In genomic region chr4:98467627-98468072, GRCh38 we compare ENCODE assay signal across 8 cellular contexts.
DNase-seq lines count a peak whose midpoint lies in the region; TF ChIP-seq lines count a peak whose summit lies in the region.

No MANE protein-coding gene starts in this region.

- CTCF ChIA-PET in GM10248 (lab: Yijun Ruan, JAX) = interaction anchor here (0.6 to 3.4 kb wide), 37 partner anchors 9 to 937 kb away, joined by 3 to 37 read pairs (median 4); partner anchors contain the start of gene METAP1

- H3K9me3 ChIP-seq in right atrium auricular region = no peaks in the 10 kb centered on the region

- no peaks in the 10 kb centered on the region for H3K27me3 ChIP-seq in right atrium auricular region

- POLR2A ChIA-PET in GM10248 (lab: Yijun Ruan, JAX) = no interaction called here

- TF ChIP-seq CTCF in GM10248 (IDR thresholded peaks at IDR 0.05; ENCODE audit: control extremely low read depth, extremely low read depth, low read depth, missing control alignments) (peak; percentile 81), HFF-Myc (IDR thresholded peaks at IDR 0.05; ENCODE audit: low read depth, low read length, missing control alignments) (peak; percentile 76), right atrium auricular region (IDR thresholded peaks at IDR 0.05) (peak; percentile 71 to 85)

- H3K4me1 ChIP-seq in right atrium auricular region = peaks cover 0 to 17% of the 10 kb centered on the region in 2 donors

- no peaks in the 10 kb centered on the region for H3K36me3 ChIP-seq in right atrium auricular region

- no peak overlapping the region for H3K27ac ChIP-seq in right atrium auricular region

- H3K4me3 ChIP-seq in HFF-Myc (replicated peaks; ENCODE audit: low read depth, low read length) = no peak overlapping the region
- H3K4me3 ChIP-seq in right atrium auricular region = peak overlapping the region; percentile 21 to 38

- DNase-seq in GM10248 (ENCODE audit: extremely low spot score) (peak; percentile 76), HFF-Myc (ENCODE audit: extremely low read depth, low read depth) (peak; percentile 79), MV-4-11 (lab: John Stamatoyannopoulos, UW) (peak; percentile 65), T follicular helper cell (ENCODE audit: low read depth) (peak; percentile 59), amniotic epithelial cell (ENCODE audit: low read depth) (peak; percentile 98), right atrium auricular region (ENCODE audit: low spot score) (peak; percentile 85), pulmonary artery endothelial cell (ENCODE audit: low read depth, low spot score) (peak; percentile 69), NK-92 (lab: John Stamatoyannopoulos, UW; ENCODE audit: unreplicated experiment) (no peak)
